In the genomic region with DNA sequence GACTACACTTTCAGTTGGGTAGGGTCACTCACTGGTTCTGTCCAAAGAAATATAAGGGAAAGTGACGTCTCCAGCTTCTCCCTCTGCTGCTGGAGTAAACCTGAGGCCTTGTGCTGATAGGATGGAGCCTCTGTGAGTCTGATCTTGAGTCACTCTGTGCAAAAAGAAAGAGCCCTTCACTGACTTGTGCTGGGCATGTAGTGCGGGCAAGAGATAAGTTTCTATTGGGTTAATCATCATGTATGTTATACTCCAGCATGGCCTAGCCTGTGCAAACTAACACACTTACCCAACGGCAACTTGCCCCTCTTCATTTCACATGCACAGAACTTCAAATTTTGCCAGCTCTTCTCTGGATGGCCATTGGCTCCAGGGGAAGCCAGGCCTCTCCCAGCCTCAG, we compare ENCODE assay signal across 41 cellular contexts.
"Had no signal": no experiment of that assay in that cellular context is flagged by ENCODE, and none has a peak within 500 bp of the region (broad histone marks: within the 10 kb centered on the region; RNA-seq: fewer than 3 reads in every experiment).

No MANE protein-coding gene starts in this region.

- H3K9me3 Mint-ChIP-seq: activated naive CD4-positive, alpha-beta T cell treated with anti-CD3 and anti-CD28 coated beads, Interleukin-2, amount 50 U/mL, for 24 hours; T-helper 1 cell treated with Interleukin-12 subunit alpha and Interleukin-12 subunit beta and Interleukin-4 antibody, amounts not matched to agents 30 μg/mL and 1 μg/mL, for 36 hours had no signal

- FAIRE-seq: astrocyte, TTC549 had no signal

- H3K36me3 ChIP-seq: brain microvascular endothelial cell, breast epithelium, cardiac muscle cell, WERI-Rb-1 had no signal

- H3K4me3 ChIP-seq: body of pancreas, breast epithelium, cardiac muscle cell had no signal

- H3K4me3 Mint-ChIP-seq: activated CD4-positive, alpha-beta memory T cell treated with anti-CD3 and anti-CD28 coated beads for 36 hours; activated CD4-positive, alpha-beta T cell treated with anti-CD3 and anti-CD28 coated beads, Interleukin-2, amount 10 ng/mL, durations not matched to agents 24 days and 14 days; activated CD8-positive, alpha-beta T cell treated with anti-CD3 and anti-CD28 coated beads for 36 hours; activated naive CD4-positive, alpha-beta T cell treated with anti-CD3 and anti-CD28 coated beads, Interleukin-2, amount 10 ng/mL, durations not matched to agents 7 days and 5 days; activated naive CD4-positive, alpha-beta T cell treated with anti-CD3 and anti-CD28 coated beads, Interleukin-2, amount 50 U/mL, for 24 hours; activated naive CD8-positive, alpha-beta T cell; activated naive CD8-positive, alpha-beta T cell treated with anti-CD3 and anti-CD28 coated beads, Interleukin-2, amount 10 ng/mL, durations not matched to agents 7 days and 5 days; activated naive CD8-positive, alpha-beta T cell treated with anti-CD3 and anti-CD28 coated beads, Interleukin-2, amount 50 U/mL, for 24 hours; activated T-cell treated with anti-CD3 and anti-CD28 coated beads, Interleukin-2, amount 50 U/mL, for 24 hours; central memory CD8-positive, alpha-beta T cell; T-helper 1 cell treated with Interleukin-12 subunit alpha and Interleukin-12 subunit beta and Interleukin-4 antibody, amounts not matched to agents 30 μg/mL and 1 μg/mL, for 36 hours; T-helper 2 cell treated with Interferon-gamma antibody and Interleukin-4, amounts not matched to agents 5 μg/mL and 100 μg/mL, for 36 hours; WTC11 had no signal

- H3K36me3 Mint-ChIP-seq: activated CD4-positive, alpha-beta memory T cell treated with anti-CD3 and anti-CD28 coated beads for 36 hours; activated naive CD4-positive, alpha-beta T cell treated with anti-CD3 and anti-CD28 coated beads, Interleukin-2, amount 10 ng/mL, durations not matched to agents 7 days and 5 days; activated naive CD4-positive, alpha-beta T cell treated with anti-CD3 and anti-CD28 coated beads, Interleukin-2, amount 50 U/mL, for 24 hours; activated naive CD8-positive, alpha-beta T cell; activated naive CD8-positive, alpha-beta T cell treated with anti-CD3 and anti-CD28 coated beads, Interleukin-2, amount 10 ng/mL, durations not matched to agents 7 days and 5 days had no signal

- H3K4me1 Mint-ChIP-seq: activated CD4-positive, alpha-beta T cell treated with anti-CD3 and anti-CD28 coated beads, Interleukin-2, amount 10 ng/mL, durations not matched to agents 24 days and 14 days; activated naive CD4-positive, alpha-beta T cell treated with anti-CD3 and anti-CD28 coated beads, Interleukin-2, amount 10 ng/mL, durations not matched to agents 7 days and 5 days; activated naive CD4-positive, alpha-beta T cell treated with anti-CD3 and anti-CD28 coated beads, Interleukin-2, amount 50 U/mL, for 24 hours; activated naive CD8-positive, alpha-beta T cell treated with anti-CD3 and anti-CD28 coated beads, Interleukin-2, amount 10 ng/mL, durations not matched to agents 7 days and 5 days; central memory CD8-positive, alpha-beta T cell had no signal

- ATAC-seq: activated CD4-positive, CD25-positive, alpha-beta regulatory T cell treated with anti-CD3 and anti-CD28 coated beads, Interleukin-2, amount 50 U/mL, for 24 hours; activated CD8-positive, alpha-beta T cell treated with anti-CD3 and anti-CD28 coated beads for 36 hours; activated naive CD8-positive, alpha-beta T cell treated with anti-CD3 and anti-CD28 coated beads, Interleukin-2, amount 50 U/mL, for 24 hours; body of pancreas; WTC11 had no signal

- DNase-seq: activated CD4-positive, alpha-beta memory T cell treated with anti-CD3 and anti-CD28 coated beads for 36 hours; activated CD4-positive, alpha-beta T cell treated with anti-CD3 and anti-CD28 coated beads for 1 hour; activated CD4-positive, alpha-beta T cell treated with anti-CD3 and anti-CD28 coated beads for 4 hours; activated CD4-positive, alpha-beta T cell treated with anti-CD3 and anti-CD28 coated beads, Interleukin-2, amount 10 ng/mL, durations not matched to agents 24 days and 14 days; activated CD4-positive, alpha-beta T cell treated with anti-CD3 and anti-CD28 coated beads, Interleukin-2, amount 50 U/mL, for 1 hour; activated CD4-positive, alpha-beta T cell treated with anti-CD3 and anti-CD28 coated beads, Interleukin-2, amount 50 U/mL, for 4 hours; activated CD4-positive, CD25-positive, alpha-beta regulatory T cell; activated CD8-positive, alpha-beta memory T cell treated with anti-CD3 and anti-CD28 coated beads, Interleukin-2, amount 50 U/mL, for 4 hours; activated CD8-positive, alpha-beta T cell treated with anti-CD3 and anti-CD28 coated beads for 36 hours; activated effector memory CD4-positive, alpha-beta T cell treated with Interleukin-2 at 50 U/mL for 16 hours; activated gamma-delta T cell; activated naive CD4-positive, alpha-beta T cell treated with anti-CD3 and anti-CD28 coated beads, Interleukin-2, amount 10 ng/mL, durations not matched to agents 7 days and 5 days; activated naive CD4-positive, alpha-beta T cell treated with Interleukin-2 at 50 U/mL for 16 hours; activated naive CD8-positive, alpha-beta T cell treated with anti-CD3 and anti-CD28 coated beads, Interleukin-2, amount 10 ng/mL, durations not matched to agents 7 days and 5 days; activated naive CD8-positive, alpha-beta T cell treated with anti-CD3 and anti-CD28 coated beads, Interleukin-2, amount 50 U/mL, for 24 hours; activated T-cell treated with anti-CD3 and anti-CD28 coated beads for 4 hours; activated T-cell treated with anti-CD3 and anti-CD28 coated beads, Interleukin-2, amount 50 U/mL, for 24 hours; activated T-cell treated with anti-CD3 and anti-CD28 coated beads, Interleukin-2, amount 50 U/mL, for 48 hours; amygdala; anterior cingulate cortex; body of pancreas; brain microvascular endothelial cell; caudate nucleus; cerebellar nuclear complex; SW 1271; T-helper 1 cell; T-helper 2 cell; T-helper 9 cell; WERI-Rb-1 had no signal

- H3K4me1 ChIP-seq: body of pancreas, breast epithelium had no signal

- H3K27ac ChIP-seq: body of pancreas, brain microvascular endothelial cell, breast epithelium, cardiac muscle cell, WERI-Rb-1 had no signal

- H3K27me3 ChIP-seq: body of pancreas, brain microvascular endothelial cell, breast epithelium, cardiac muscle cell had no signal

- H3K9me3 ChIP-seq: body of pancreas, breast epithelium had no signal

- H3K27ac Mint-ChIP-seq: activated CD4-positive, alpha-beta memory T cell treated with anti-CD3 and anti-CD28 coated beads for 36 hours; activated CD4-positive, alpha-beta T cell treated with anti-CD3 and anti-CD28 coated beads, Interleukin-2, amount 10 ng/mL, durations not matched to agents 24 days and 14 days; activated CD8-positive, alpha-beta T cell treated with anti-CD3 and anti-CD28 coated beads for 36 hours; activated naive CD4-positive, alpha-beta T cell treated with anti-CD3 and anti-CD28 coated beads, Interleukin-2, amount 10 ng/mL, durations not matched to agents 7 days and 5 days; activated naive CD4-positive, alpha-beta T cell treated with anti-CD3 and anti-CD28 coated beads, Interleukin-2, amount 50 U/mL, for 24 hours; activated naive CD8-positive, alpha-beta T cell; activated naive CD8-positive, alpha-beta T cell treated with anti-CD3 and anti-CD28 coated beads, Interleukin-2, amount 10 ng/mL, durations not matched to agents 7 days and 5 days; activated naive CD8-positive, alpha-beta T cell treated with anti-CD3 and anti-CD28 coated beads, Interleukin-2, amount 50 U/mL, for 24 hours; activated T-cell treated with anti-CD3 and anti-CD28 coated beads, Interleukin-2, amount 50 U/mL, for 24 hours; activated T-helper 2 cell treated with anti-CD3 and anti-CD28 coated beads, Interferon-gamma antibody, Interleukin-2, Interleukin-4, amounts not matched to agents 10 μg/mL and 5 μg/mL and 100 μg/mL, durations not matched to agents 14 hours and 24 hours and 36 hours; T-helper 1 cell treated with Interleukin-12 subunit alpha and Interleukin-12 subunit beta and Interleukin-4 antibody, amounts not matched to agents 30 μg/mL and 1 μg/mL, for 36 hours; T-helper 2 cell treated with Interferon-gamma antibody and Interleukin-4, amounts not matched to agents 5 μg/mL and 100 μg/mL, for 36 hours; WTC11 had no signal
